ENCODE assay signal across 8 cellular contexts in genomic region chr9:72362680-72363139, GRCh38. TPM values are rescaled to one million over a fixed set of nuclear protein-coding genes. Genes with fewer than 3 reads are reported as not detected.
DNase-seq lines count a peak whose midpoint lies in the region; ATAC-seq and TF ChIP-seq lines count a peak whose summit lies in the region.

No MANE protein-coding gene starts in this region.

- H3K4me3 Mint-ChIP-seq in activated CD8-positive, alpha-beta T cell treated with anti-CD3 and anti-CD28 coated beads, Interleukin-2, amount 10 ng/mL, durations not matched to agents 7 days and 5 days = peak overlapping the region; percentile 82
- H3K4me3 Mint-ChIP-seq in endothelial cell (ENCODE audit: unreplicated experiment) = peak overlapping the region; percentile 99

- ATAC-seq in HG02623 (IDR thresholded peaks at IDR 0.05; ENCODE audit: unreplicated experiment) = peak; percentile 28
- ATAC-seq in activated CD8-positive, alpha-beta T cell treated with anti-CD3 and anti-CD28 coated beads, Interleukin-2, amount 10 ng/mL, durations not matched to agents 7 days and 5 days = peak; percentile 25

- no peaks in the 10 kb centered on the region for H3K9me3 Mint-ChIP-seq in activated CD8-positive, alpha-beta T cell treated with anti-CD3 and anti-CD28 coated beads, Interleukin-2, amount 10 ng/mL, durations not matched to agents 7 days and 5 days (ENCODE audit: insufficient read depth)
- H3K9me3 Mint-ChIP-seq in endothelial cell (ENCODE audit: unreplicated experiment) = no peaks in the 10 kb centered on the region

- TF ChIP-seq CTCF in endothelial cell (IDR thresholded peaks at IDR 0.05; ENCODE audit: unreplicated experiment) = no peak

- H3K27me3 Mint-ChIP-seq in activated CD8-positive, alpha-beta T cell treated with anti-CD3 and anti-CD28 coated beads, Interleukin-2, amount 10 ng/mL, durations not matched to agents 7 days and 5 days (ENCODE audit: low read depth) = no peaks in the 10 kb centered on the region
- H3K27me3 Mint-ChIP-seq in endothelial cell (ENCODE audit: unreplicated experiment) = peaks cover 17% of the 10 kb centered on the region

- H3K27ac ChIP-seq in mesodermal cell (ENCODE audit: low read depth, low read length, severe bottlenecking) = peak overlapping the region; percentile 99

- H3K36me3 ChIP-seq in mesodermal cell (ENCODE audit: control insufficient read depth, insufficient read depth, low read length) = peaks cover 33% of the 10 kb centered on the region

- H3K9me3 ChIP-seq in mesodermal cell (ENCODE audit: control insufficient read depth, low read length) = no peaks in the 10 kb centered on the region

- CTCF ChIA-PET in activated CD8-positive, alpha-beta T cell treated with anti-CD3 and anti-CD28 coated beads, Interleukin-2, amount 10 ng/mL, durations not matched to agents 7 days and 5 days (lab: Charles Lee) = interaction anchor here (0.7 to 4.3 kb wide), 12 partner anchors 11 to 460 kb away, joined by 3 to 13 read pairs (median 4); no protein-coding TSS in a partner anchor

- H3K36me3 Mint-ChIP-seq in activated CD8-positive, alpha-beta T cell treated with anti-CD3 and anti-CD28 coated beads, Interleukin-2, amount 10 ng/mL, durations not matched to agents 7 days and 5 days (ENCODE audit: low read depth) = peaks cover 50% of the 10 kb centered on the region
- H3K36me3 Mint-ChIP-seq in endothelial cell (ENCODE audit: low read depth, unreplicated experiment) = peaks cover 22% of the 10 kb centered on the region

- WGBS in mesodermal cell (ENCODE audit: insufficient coverage in 2 of 2), 2 experiments = 20 to 22% methylated on average over 1 of the region's 2 CpGs

- H3K4me1 Mint-ChIP-seq in activated CD8-positive, alpha-beta T cell treated with anti-CD3 and anti-CD28 coated beads, Interleukin-2, amount 10 ng/mL, durations not matched to agents 7 days and 5 days (ENCODE audit: low read depth) = peaks cover 60% of the 10 kb centered on the region
- peaks cover 45% of the 10 kb centered on the region for H3K4me1 Mint-ChIP-seq in endothelial cell (ENCODE audit: unreplicated experiment)

- peak overlapping the region; percentile 81 for H3K27ac Mint-ChIP-seq in activated CD8-positive, alpha-beta T cell treated with anti-CD3 and anti-CD28 coated beads, Interleukin-2, amount 10 ng/mL, durations not matched to agents 7 days and 5 days
- peak overlapping the region; percentile 55 for H3K27ac Mint-ChIP-seq in endothelial cell (ENCODE audit: unreplicated experiment)

- H3K4me3 ChIP-seq in mesodermal cell (ENCODE audit: extremely low read depth, insufficient read depth, low read length, poor library complexity, severe bottlenecking) = peak overlapping the region; percentile 82

- POLR2A ChIA-PET in activated CD8-positive, alpha-beta T cell treated with anti-CD3 and anti-CD28 coated beads, Interleukin-2, amount 10 ng/mL, durations not matched to agents 7 days and 5 days (lab: Charles Lee) = interaction anchor here (1.2 kb wide), 1 partner anchor 81 kb away, joined by 5 read pairs; no protein-coding TSS in a partner anchor

- DNase-seq in NCI-H2107 treated with DMSO at 0.1 percent for 48 hours (lab: John Stamatoyannopoulos, UW; ENCODE audit: unreplicated experiment) = peak; percentile 35
- no peak for DNase-seq in NCI-H2107 (lab: John Stamatoyannopoulos, UW)
- peak; percentile 25 to 57 for DNase-seq in NCI-H2081 (lab: John Stamatoyannopoulos, UW)
- DNase-seq in activated CD8-positive, alpha-beta T cell treated with anti-CD3 and anti-CD28 coated beads, Interleukin-2, amount 10 ng/mL, durations not matched to agents 7 days and 5 days = peak; percentile 68
- DNase-seq in endothelial cell (ENCODE audit: low spot score) = peak; percentile 5
- peak; percentile 15 to 27 for DNase-seq in stimulated activated CD8-positive, alpha-beta memory T cell treated with anti-CD3 and anti-CD28 coated beads, Interleukin-15, amount 100 ng/mL, for 48 hours (ENCODE audit: low read depth in 2 of 2)

- peaks cover 24% of the 10 kb centered on the region for H3K4me1 ChIP-seq in mesodermal cell (ENCODE audit: control insufficient read depth, insufficient read depth, low read length, poor library complexity, severe bottlenecking)

RNA-seq across cellular contexts. Expression of gene ZFAND5, which starts 2.3 kb away (rescaled TPM):
- total RNA-seq in activated CD8-positive, alpha-beta T cell treated with anti-CD3 and anti-CD28 coated beads, Interleukin-2, amount 10 ng/mL, durations not matched to agents 7 days and 5 days = 10 to 100 TPM; 64.1 to 69.0 TPM
- total RNA-seq in endothelial cell (ENCODE audit: unreplicated experiment) = 154 TPM
- polyA plus RNA-seq in mesodermal cell (2013, experiment 1 of 2) = 210 TPM
- 203 TPM for polyA plus RNA-seq in mesodermal cell (2013, experiment 2 of 2)
